Comparison of ENCODE assay signal across 14 cellular contexts in genomic region chr5:95930541-95930940, GRCh38.
"Had no signal": no experiment of that assay in that cellular context is flagged by ENCODE, and none has a peak within 500 bp of the region (broad histone marks: within the 10 kb centered on the region; RNA-seq: fewer than 3 reads in every experiment).

No MANE protein-coding gene starts in this region.

- H3K4me3 Mint-ChIP-seq: activated naive CD4-positive, alpha-beta T cell treated with anti-CD3 and anti-CD28 coated beads, Interleukin-2, amount 10 ng/mL, durations not matched to agents 7 days and 5 days; memory B cell; naive thymus-derived CD8-positive, alpha-beta T cell had no signal

- H3K27ac Mint-ChIP-seq: activated naive CD4-positive, alpha-beta T cell treated with anti-CD3 and anti-CD28 coated beads, Interleukin-2, amount 10 ng/mL, durations not matched to agents 7 days and 5 days; memory B cell; naive thymus-derived CD8-positive, alpha-beta T cell had no signal

- H3K9me3 Mint-ChIP-seq: activated naive CD4-positive, alpha-beta T cell treated with anti-CD3 and anti-CD28 coated beads, Interleukin-2, amount 10 ng/mL, durations not matched to agents 7 days and 5 days; memory B cell; naive thymus-derived CD8-positive, alpha-beta T cell had no signal

- H3K9me3 ChIP-seq: adrenal gland, left ventricle myocardium inferior, mucosa of descending colon, upper lobe of left lung had no signal

- H3K4me3 ChIP-seq: adrenal gland, left ventricle myocardium inferior, mucosa of descending colon, upper lobe of left lung had no signal

- H3K27ac ChIP-seq: adrenal gland, left ventricle myocardium inferior, upper lobe of left lung had no signal

- DNase-seq: activated CD4-positive, alpha-beta T cell treated with anti-CD3 and anti-CD28 coated beads, Interleukin-2, amount 50 U/mL, for 48 hours; activated naive CD4-positive, alpha-beta T cell treated with anti-CD3 and anti-CD28 coated beads, Interleukin-2, amount 10 ng/mL, durations not matched to agents 7 days and 5 days; adrenal gland; hippocampal formation; left ventricle myocardium inferior; mucosa of descending colon; naive thymus-derived CD8-positive, alpha-beta T cell; posterior cingulate gyrus; small intestine; stimulated activated CD4-positive, alpha-beta T cell treated with anti-CD3 and anti-CD28 coated beads, Interleukin-4, amount 100 ng/mL, for 4 hours; stimulated activated CD8-positive, alpha-beta memory T cell treated with anti-CD3 and anti-CD28 coated beads, Interleukin-4, amount 100 ng/mL, for 48 hours; stimulated activated naive CD8-positive, alpha-beta T cell treated with anti-CD3 and anti-CD28 coated beads, Interleukin-15, Interleukin-2, amounts not matched to agents 100 U/mL and 50 U/mL, for 24 hours; upper lobe of left lung had no signal

- H3K27me3 ChIP-seq: adrenal gland, upper lobe of left lung had no signal

- H3K36me3 ChIP-seq: adrenal gland, left ventricle myocardium inferior, upper lobe of left lung had no signal

- H3K27me3 Mint-ChIP-seq: activated naive CD4-positive, alpha-beta T cell treated with anti-CD3 and anti-CD28 coated beads, Interleukin-2, amount 10 ng/mL, durations not matched to agents 7 days and 5 days; memory B cell; naive thymus-derived CD8-positive, alpha-beta T cell had no signal
